12 cellular contexts compared by ENCODE assay signal in the genomic region with DNA sequence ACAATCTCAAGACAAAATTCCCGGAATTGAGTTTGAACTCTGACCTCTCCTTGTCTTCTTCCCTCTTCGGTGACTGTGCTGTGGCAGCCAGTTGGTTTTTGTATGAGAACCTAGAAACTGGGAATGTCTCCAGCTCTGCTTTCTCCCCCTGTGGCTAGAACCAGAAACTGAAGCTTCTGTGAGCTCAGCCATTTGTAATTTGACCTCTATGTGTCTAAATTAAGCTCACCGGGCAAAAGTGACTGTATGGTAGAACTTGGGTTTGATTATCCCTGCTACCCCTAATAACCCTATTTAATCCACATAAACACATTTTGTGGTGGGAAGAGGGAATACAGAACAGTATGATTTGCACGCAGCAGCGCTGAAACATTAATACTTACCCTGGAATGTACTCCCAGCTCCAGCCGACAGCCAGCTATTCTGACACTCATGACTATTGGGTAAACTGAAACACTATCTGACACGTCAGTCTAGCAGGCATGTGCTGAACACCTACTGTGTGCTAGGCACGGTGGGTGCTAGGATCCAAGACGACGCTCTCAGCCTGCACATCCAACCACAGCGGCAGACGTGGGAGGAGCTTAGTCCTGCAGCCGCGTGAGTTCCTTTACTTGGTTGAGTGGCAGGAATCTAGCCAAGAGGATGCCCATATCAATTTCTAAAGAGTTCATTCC.
DNase-seq lines count a peak whose midpoint lies in the region; FAIRE-seq and TF ChIP-seq lines count a peak whose summit lies in the region.
"Had no signal": no experiment of that assay in that cellular context is flagged by ENCODE, and none has a peak within 500 bp of the region (broad histone marks: within the 10 kb centered on the region; RNA-seq: fewer than 3 reads in every experiment).

No MANE protein-coding gene starts in this region.

- H3K18ac ChIP-seq in mesenchymal stem cell (ENCODE audit: low read depth in 1 of 2, low read length in 2 of 2), result peak overlapping the region; percentile 34 to 80

- H3K36me3 ChIP-seq in breast epithelium (no peaks in the 10 kb centered on the region), mesenchymal stem cell (ENCODE audit: control insufficient read depth in 1 of 2, insufficient read depth in 2 of 2, low read depth in 1 of 2, low read length in 2 of 2) (no peaks in the 10 kb centered on the region)

- BruUV-seq in MCF 10A (replicated peaks; lab: Mats Ljungman, UMichigan), result no TSS peak

- 73% methylated on average over 9 of the region's 14 CpGs for WGBS in mesenchymal stem cell

- H3K4me2 ChIP-seq in mesenchymal stem cell (ENCODE audit: low read length, poor library complexity, severe bottlenecking), result no peak overlapping the region

- H3K4me3 ChIP-seq in breast epithelium (no peak overlapping the region), dorsolateral prefrontal cortex (peak overlapping the region in 52 of 59 donors; percentile 1 to 58 (median 34)), mesenchymal stem cell (ENCODE audit: insufficient read depth in 1 of 2, low read depth in 1 of 2, low read length in 2 of 2) (no peak overlapping the region)

- TF ChIP-seq POLR2A in breast epithelium (IDR thresholded peaks at IDR 0.05), result no peak

- CTCF ChIA-PET in MCF 10A (lab: Yijun Ruan, JAX), result interaction anchor here (0.5 to 0.9 kb wide), 2 partner anchors 16 to 76 kb away, joined by 3 read pairs; no protein-coding TSS in a partner anchor

- H2BK15ac ChIP-seq in mesenchymal stem cell (ENCODE audit: low read depth, poor library complexity, severe bottlenecking), result no peak overlapping the region

- H3K9me3 Mint-ChIP-seq in MCF 10A (ENCODE audit: unreplicated experiment), result no peaks in the 10 kb centered on the region
- H3K9me3 Mint-ChIP-seq: activated T-cell treated with anti-CD3 and anti-CD28 coated beads, Interleukin-2, amount 50 U/mL, for 4 hours had no signal

- no peak for TF ChIP-seq CTCF in MCF 10A (IDR thresholded peaks at IDR 0.05; ENCODE audit: unreplicated experiment)
- TF ChIP-seq CTCF in breast epithelium (IDR thresholded peaks at IDR 0.05), result peak in 1 of 3 donors; percentile 41
- TF ChIP-seq CTCF in dorsolateral prefrontal cortex (IDR thresholded peaks at IDR 0.05 in 54 of 56, conservative IDR thresholded peaks at IDR 0.05 in 2 of 56; ENCODE audit: low read depth in 1 of 56, partially characterized antibody in 56 of 56), result peak in 24 of 56 donors; percentile 5 to 45 (median 28)

- no peak overlapping the region for H2AK5ac ChIP-seq in mesenchymal stem cell (ENCODE audit: low read length, severe bottlenecking)

- H3K4me1 Mint-ChIP-seq in MCF 10A (ENCODE audit: insufficient read depth, unreplicated experiment), result peaks cover 26% of the 10 kb centered on the region

- H3K27me3 ChIP-seq in breast epithelium, result no peaks in the 10 kb centered on the region
- no peaks in the 10 kb centered on the region for H3K27me3 ChIP-seq in dorsolateral prefrontal cortex
- peaks cover 0 to 11% of the 10 kb centered on the region in 2 experiments for H3K27me3 ChIP-seq in mesenchymal stem cell (ENCODE audit: control insufficient read depth in 1 of 2, insufficient read depth in 1 of 2, low read length in 2 of 2)

- H3K4ac ChIP-seq in mesenchymal stem cell (ENCODE audit: low read depth in 1 of 2, low read length in 2 of 2), result peak overlapping the region in 1 of 2 experiments; percentile 10

- peak overlapping the region in 1 of 2 donors; percentile 18 for H3K27ac ChIP-seq in breast epithelium
- peak overlapping the region; percentile 33 to 97 (median 91) for H3K27ac ChIP-seq in dorsolateral prefrontal cortex
- no peak overlapping the region for H3K27ac ChIP-seq in mesenchymal stem cell (ENCODE audit: low read length, poor library complexity, severe bottlenecking)

- H3K36me3 Mint-ChIP-seq in MCF 10A (ENCODE audit: insufficient read depth, unreplicated experiment), result no peaks in the 10 kb centered on the region

- H3K14ac ChIP-seq in mesenchymal stem cell (ENCODE audit: low read length in 2 of 2), result no peak overlapping the region

- H2BK120ac ChIP-seq in mesenchymal stem cell (ENCODE audit: low read depth, low read length), result no peak overlapping the region

- DNase-seq in MCF 10A (ENCODE audit: unreplicated experiment) (peak; percentile 63), breast epithelium (ENCODE audit: low spot score in 2 of 2) (no peak), dorsolateral prefrontal cortex (peak in 1 of 10 donors; percentile 27), mesenchymal stem cell (peak; percentile 88), urothelium cell line (ENCODE audit: low spot score) (peak; percentile 49), HUDEP-2 (lab: John Stamatoyannopoulos, UW; ENCODE audit: unreplicated experiment in 76 of 76) (no peak), dermis blood vessel endothelial cell (no peak)
- no peak for DNase-seq in central memory CD4-positive, alpha-beta T cell
- DNase-seq: activated T-cell treated with anti-CD3 and anti-CD28 coated beads, Interleukin-2, amount 50 U/mL, for 4 hours; NCI-H2227 treated with DMSO at 0.1 percent for 48 hours; T-helper 2 cell had no signal

- H3K4me1 ChIP-seq in breast epithelium, result no peaks in the 10 kb centered on the region
- H3K4me1 ChIP-seq in mesenchymal stem cell (ENCODE audit: control insufficient read depth, insufficient read depth, low read depth, low read length), result no peaks in the 10 kb centered on the region

- H3K4me3 Mint-ChIP-seq in MCF 10A (ENCODE audit: unreplicated experiment), result no peak overlapping the region
- H3K4me3 Mint-ChIP-seq: activated T-cell treated with anti-CD3 and anti-CD28 coated beads, Interleukin-2, amount 50 U/mL, for 4 hours had no signal

- intact Hi-C loops in MCF 10A (cut with micrococcal nuclease) (no loop called here), breast epithelium (cut with DNase I; ENCODE audit: low total_unique reads) (no loop called here), dorsolateral prefrontal cortex (cut with DNase I) (loop anchor here (2.0 to 10.0 kb wide), 2 partner anchors 81 to 87 kb away; no protein-coding TSS in a partner anchor)

- peak overlapping the region; percentile 18 for H3K27ac Mint-ChIP-seq in MCF 10A (ENCODE audit: low read depth, unreplicated experiment)

- H3K27me3 Mint-ChIP-seq in MCF 10A (ENCODE audit: insufficient read depth, unreplicated experiment), result peaks cover 16% of the 10 kb centered on the region

- POLR2A ChIA-PET in MCF 10A (lab: Yijun Ruan, JAX), result interaction anchor here (1.1 kb wide), 1 partner anchor 8 kb away, joined by 4 read pairs; no protein-coding TSS in a partner anchor

- H4K91ac ChIP-seq in mesenchymal stem cell (ENCODE audit: low read length), result no peak overlapping the region

- H4K8ac ChIP-seq in mesenchymal stem cell (ENCODE audit: low read length), result peak overlapping the region; percentile 33

- FAIRE-seq in urothelium cell line (lab: Jason Lieb, UNC), result no peak
- FAIRE-seq: endometrium had no signal

- H3K79me1 ChIP-seq in mesenchymal stem cell (replicated peaks; ENCODE audit: low read length, poor library complexity, severe bottlenecking), result no peaks in the 10 kb centered on the region

- H2BK12ac ChIP-seq in mesenchymal stem cell (ENCODE audit: low read length in 2 of 2), result peak overlapping the region; percentile 26 to 71

- H3K23ac ChIP-seq in mesenchymal stem cell (ENCODE audit: low read length in 2 of 2), result no peak overlapping the region

- H2BK5ac ChIP-seq in mesenchymal stem cell (ENCODE audit: low read depth, low read length, poor library complexity, severe bottlenecking), result no peak overlapping the region

- H3K9ac ChIP-seq in mesenchymal stem cell (ENCODE audit: low read length), result no peak overlapping the region

- H2AFZ ChIP-seq in mesenchymal stem cell (ENCODE audit: low read depth, low read length), result no peak overlapping the region

- H3K9me3 ChIP-seq in breast epithelium (no peaks in the 10 kb centered on the region), mesenchymal stem cell (ENCODE audit: control insufficient read depth, low read length) (no peaks in the 10 kb centered on the region)

Comparison
In these comparisons a context has a peak if more than half of its experiments do, and no peak if none do; other contexts are left out.
1. DNase-seq: peak in MCF 10A (single experiment), mesenchymal stem cell (single experiment) and urothelium cell line (single experiment); none in breast epithelium (0 of 2), central memory CD4-positive, alpha-beta T cell (single experiment), HUDEP-2 (0 of 76) and dermis blood vessel endothelial cell (single experiment).
2. H3K4me3 ChIP-seq: peak in dorsolateral prefrontal cortex (52 of 59); none in breast epithelium (0 of 3) and mesenchymal stem cell (0 of 2).
3. intact Hi-C loops: an anchor here in dorsolateral prefrontal cortex (2.0 to 10.0 kb wide); none called in MCF 10A and breast epithelium.